In the genomic region with DNA sequence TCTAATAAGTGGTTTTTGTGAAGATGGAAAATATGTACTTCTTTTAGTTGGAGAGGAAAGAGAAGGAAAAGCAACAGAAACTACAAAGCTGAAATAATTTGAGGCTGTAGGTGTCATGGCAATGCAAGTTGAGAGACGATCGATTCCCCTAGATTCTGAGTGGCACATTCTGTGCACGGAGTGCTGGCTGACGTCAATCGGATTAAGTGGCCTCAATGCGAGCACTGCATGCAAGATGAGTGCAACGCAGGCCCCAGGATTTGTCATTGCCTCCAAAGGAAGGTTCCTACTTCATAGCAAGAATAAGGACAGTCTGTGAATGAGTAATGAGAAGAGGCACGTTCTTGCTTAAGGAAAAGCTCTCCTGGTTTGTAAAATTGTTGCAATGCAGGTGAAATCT, we compare ENCODE assay signal across 24 cellular contexts.
DNase-seq lines count a peak whose midpoint lies in the region; ATAC-seq and TF ChIP-seq lines count a peak whose summit lies in the region.
"Had no signal": no experiment of that assay in that cellular context is flagged by ENCODE, and none has a peak within 500 bp of the region (broad histone marks: within the 10 kb centered on the region; RNA-seq: fewer than 3 reads in every experiment).

No MANE protein-coding gene starts in this region.

- no peaks in the 10 kb centered on the region for H4K20me1 ChIP-seq in IMR-90 (ENCODE audit: insufficient read depth, low read length)
- H4K20me1 ChIP-seq: BLaER1 treated with 17β-estradiol and CSF1 and Interleukin-3, amounts not matched to agents 10 nM and 100 nM had no signal

- no peak for TF ChIP-seq POLR2A in IMR-90 (IDR thresholded peaks at IDR 0.05; ENCODE audit: low read depth, low read length)

- H2BK5ac ChIP-seq in IMR-90 (ENCODE audit: low read depth, low read length, poor library complexity, severe bottlenecking): no peak overlapping the region

- in situ Hi-C loops in IMR-90 (cut with MboI; ENCODE audit: low sequenced_read_pairs): no loop called here

- peak overlapping the region; percentile 5 to 45; a peak in 1 of 4 replicates for H4K8ac ChIP-seq in IMR-90 (ENCODE audit: low read depth in 2 of 2, low read length in 2 of 2)

- DNase-seq in IMR-90: no peak
- peak; percentile 21 for DNase-seq in NCI-H82 treated with DMSO at 0.1 percent for 48 hours (lab: John Stamatoyannopoulos, UW; ENCODE audit: unreplicated experiment)
- DNase-seq in astrocyte of the hippocampus (ENCODE audit: low read depth, low spot score): peak; percentile 16
- DNase-seq in retinal pigment epithelial cell (ENCODE audit: low read depth): peak; percentile 43
- no peak for DNase-seq in activated T-cell treated with anti-CD3 and anti-CD28 coated beads, Interleukin-2, amount 50 U/mL, for 48 hours
- DNase-seq in NCI-H1436 treated with DMSO at 0.1 percent for 48 hours (lab: John Stamatoyannopoulos, UW): no peak
- no peak for DNase-seq in aorta
- DNase-seq: AML-193; CD8-positive, alpha-beta T cell; DMS153; DND-41; GM23248; H7; Kasumi-1; NCI-H1092 treated with DMSO at 0.1 percent for 48 hours; NCI-H1436; NCI-H1930; NCI-H69 had no signal

- dilution Hi-C loops in IMR-90 (cut with HindIII; ENCODE audit: low sequenced_read_pairs, unreplicated experiment): no loop called here

- H3K23ac ChIP-seq in IMR-90 (ENCODE audit: low read depth, low read length): no peak overlapping the region

- no peak overlapping the region for H3K4me3 ChIP-seq in IMR-90 (ENCODE audit: insufficient read depth, low read depth, low read length)
- no peak overlapping the region for H3K4me3 ChIP-seq in retinal pigment epithelial cell (ENCODE audit: low read length)
- H3K4me3 ChIP-seq in aorta (ENCODE audit: low read length in 2 of 2): no peak overlapping the region
- H3K4me3 ChIP-seq: A549; BLaER1 treated with 17β-estradiol and CSF1 and Interleukin-3, amounts not matched to agents 10 nM and 100 nM; GM23248; K562 had no signal

- peak overlapping the region; percentile 91 for H2AK5ac ChIP-seq in IMR-90 (ENCODE audit: low read depth, low read length)

- H2BK120ac ChIP-seq in IMR-90 (ENCODE audit: low read depth, low read length): peak overlapping the region; percentile 79

- H3K4ac ChIP-seq in IMR-90 (ENCODE audit: low read depth, low read length): peak overlapping the region; percentile 54; the same call in 1 of the 2 replicates

- H2BK20ac ChIP-seq in IMR-90 (ENCODE audit: low read depth, low read length): peak overlapping the region; percentile 78

- no peaks in the 10 kb centered on the region for H3K79me1 ChIP-seq in IMR-90 (ENCODE audit: low read depth in 1 of 2, low read length in 2 of 2)

- H2BK15ac ChIP-seq in IMR-90 (ENCODE audit: low read depth, low read length): peak overlapping the region; percentile 45

- H3K27ac ChIP-seq in IMR-90 (ENCODE audit: insufficient read depth, low read length): no peak overlapping the region
- H3K27ac ChIP-seq in aorta (ENCODE audit: low read depth in 1 of 2, low read length in 2 of 2): no peak overlapping the region
- H3K27ac ChIP-seq: BLaER1 treated with 17β-estradiol and CSF1 and Interleukin-3, amounts not matched to agents 10 nM and 100 nM; GM23248 had no signal

- TF ChIP-seq CTCF in IMR-90 (conservative IDR thresholded peaks at IDR 0.05; ENCODE audit: low read depth, low read length): no peak
- TF ChIP-seq CTCF in retinal pigment epithelial cell (conservative IDR thresholded peaks at IDR 0.05; ENCODE audit: low read depth, low read length): no peak

- no TSS peak for BruUV-seq in IMR-90 (replicated peaks; lab: Mats Ljungman, UMichigan)

- TF ChIP-seq RAD21 in IMR-90 (IDR thresholded peaks at IDR 0.05; ENCODE audit: low read length): no peak

- H2AFZ ChIP-seq in IMR-90 (replicated peaks; ENCODE audit: low read length, poor library complexity): no peak overlapping the region
- H2AFZ ChIP-seq: GM23248 had no signal

- no peak overlapping the region for H3K56ac ChIP-seq in IMR-90 (ENCODE audit: extremely low read depth, insufficient read depth, low read length)

- H3K27me3 ChIP-seq in IMR-90 (ENCODE audit: control insufficient read depth, insufficient read depth, low read length) (no peaks in the 10 kb centered on the region), aorta (ENCODE audit: control insufficient read depth in 1 of 2, insufficient read depth in 2 of 2, low read length in 1 of 2) (no peaks in the 10 kb centered on the region)
- H3K27me3 ChIP-seq: BLaER1 treated with 17β-estradiol and CSF1 and Interleukin-3, amounts not matched to agents 10 nM and 100 nM had no signal

- ATAC-seq in IMR-90 (ENCODE audit: low read depth) (no peak), GM19351 (IDR thresholded peaks at IDR 0.05; ENCODE audit: unreplicated experiment) (no peak), aorta (ENCODE audit: low FRiP score) (no peak)
- ATAC-seq: A549; CD8-positive, alpha-beta T cell; HepG2; K562; SK-N-SH treated with all-trans-retinoic acid at 6 μM for 48 hours had no signal

- H3K14ac ChIP-seq in IMR-90 (replicated peaks; ENCODE audit: low read depth, low read length): 0 out of 2 replicates have a peak overlapping the region, but pooled peaks have one; percentile 25

- H3K9me3 ChIP-seq in IMR-90 (ENCODE audit: control insufficient read depth, insufficient read depth, low read length) (no peaks in the 10 kb centered on the region), aorta (ENCODE audit: control insufficient read depth, low read length) (peaks cover 1% of the 10 kb centered on the region)
- H3K9me3 ChIP-seq: A549; BLaER1 treated with 17β-estradiol and CSF1 and Interleukin-3, amounts not matched to agents 10 nM and 100 nM had no signal

- H4K5ac ChIP-seq in IMR-90 (ENCODE audit: low read depth, low read length): no peak overlapping the region; the same call in 1 of the 2 replicates

- H3K9ac ChIP-seq in IMR-90 (ENCODE audit: low read depth, low read length): no peak overlapping the region
- H3K9ac ChIP-seq: BLaER1 treated with 17β-estradiol and CSF1 and Interleukin-3, amounts not matched to agents 10 nM and 100 nM; GM23248 had no signal

- H3K18ac ChIP-seq in IMR-90 (ENCODE audit: low read depth, low read length): peak overlapping the region; percentile 48; the same call in 1 of the 2 replicates

- 83% methylated on average over 6 of the region's 8 CpGs; no CpG with 5 or more reads in 1 of the 2 experiments for WGBS in IMR-90 (ENCODE audit: extremely low coverage in 2 of 2, insufficient read length in 1 of 2), 2 experiments
- WGBS in aorta, 2 donors: 86 to 90% methylated on average over 8 of the region's 8 CpGs

- H2AK9ac ChIP-seq in IMR-90 (replicated peaks; ENCODE audit: low read depth, low read length, poor library complexity): no peak overlapping the region

- H3K4me1 ChIP-seq in IMR-90 (ENCODE audit: control insufficient read depth, insufficient read depth, low read length): peaks cover 4% of the 10 kb centered on the region
- peaks cover 0 to 3% of the 10 kb centered on the region in 2 donors for H3K4me1 ChIP-seq in aorta (ENCODE audit: control insufficient read depth in 1 of 2, insufficient read depth in 2 of 2, low read length in 2 of 2)

- no peaks in the 10 kb centered on the region for H3K9me1 ChIP-seq in IMR-90 (ENCODE audit: insufficient read depth, low read length)

- POLR2A ChIA-PET in IMR-90 (lab: Charles Lee; ENCODE audit: unreplicated experiment): no interaction called here

- H3K36me3 ChIP-seq in IMR-90 (ENCODE audit: control insufficient read depth, insufficient read depth, low read length): no peaks in the 10 kb centered on the region
- no peaks in the 10 kb centered on the region for H3K36me3 ChIP-seq in aorta (ENCODE audit: control insufficient read depth in 1 of 2, insufficient read depth in 2 of 2, low read length in 1 of 2)
- H3K36me3 ChIP-seq: BLaER1 treated with 17β-estradiol and CSF1 and Interleukin-3, amounts not matched to agents 10 nM and 100 nM had no signal

- intact Hi-C loops in IMR-90 (cut with micrococcal nuclease) (no loop called here), aorta (cut with DNase I) (no loop called here)

- H3K4me2 ChIP-seq in IMR-90 (ENCODE audit: low read depth, low read length): no peak overlapping the region
- H3K4me2 ChIP-seq: A549; BLaER1 treated with 17β-estradiol and CSF1 and Interleukin-3, amounts not matched to agents 10 nM and 100 nM had no signal

- CTCF ChIA-PET in IMR-90 (lab: Yijun Ruan, JAX): no interaction called here

- peak overlapping the region; percentile 17 for H4K91ac ChIP-seq in IMR-90 (ENCODE audit: insufficient read depth, low read depth, low read length)

TF ChIP-seq in IMR-90, 13 proteins besides CTCF, POLR2A, EP300 and RAD21:
- no peak for TF ChIP-seq SMC3 (IDR thresholded peaks at IDR 0.05; ENCODE audit: low read depth, low read length)

Comparison
In these comparisons a context has a peak if more than half of its experiments do, and no peak if none do; other contexts are left out.
1. DNase-seq: peak in NCI-H82 treated with DMSO at 0.1 percent for 48 hours (single experiment), astrocyte of the hippocampus (single experiment) and retinal pigment epithelial cell (single experiment); none in IMR-90 (single experiment), activated T-cell treated with anti-CD3 and anti-CD28 coated beads, Interleukin-2, amount 50 U/mL, for 48 hours (0 of 2), NCI-H1436 treated with DMSO at 0.1 percent for 48 hours (single experiment) and aorta (0 of 2).